In the genomic region with DNA sequence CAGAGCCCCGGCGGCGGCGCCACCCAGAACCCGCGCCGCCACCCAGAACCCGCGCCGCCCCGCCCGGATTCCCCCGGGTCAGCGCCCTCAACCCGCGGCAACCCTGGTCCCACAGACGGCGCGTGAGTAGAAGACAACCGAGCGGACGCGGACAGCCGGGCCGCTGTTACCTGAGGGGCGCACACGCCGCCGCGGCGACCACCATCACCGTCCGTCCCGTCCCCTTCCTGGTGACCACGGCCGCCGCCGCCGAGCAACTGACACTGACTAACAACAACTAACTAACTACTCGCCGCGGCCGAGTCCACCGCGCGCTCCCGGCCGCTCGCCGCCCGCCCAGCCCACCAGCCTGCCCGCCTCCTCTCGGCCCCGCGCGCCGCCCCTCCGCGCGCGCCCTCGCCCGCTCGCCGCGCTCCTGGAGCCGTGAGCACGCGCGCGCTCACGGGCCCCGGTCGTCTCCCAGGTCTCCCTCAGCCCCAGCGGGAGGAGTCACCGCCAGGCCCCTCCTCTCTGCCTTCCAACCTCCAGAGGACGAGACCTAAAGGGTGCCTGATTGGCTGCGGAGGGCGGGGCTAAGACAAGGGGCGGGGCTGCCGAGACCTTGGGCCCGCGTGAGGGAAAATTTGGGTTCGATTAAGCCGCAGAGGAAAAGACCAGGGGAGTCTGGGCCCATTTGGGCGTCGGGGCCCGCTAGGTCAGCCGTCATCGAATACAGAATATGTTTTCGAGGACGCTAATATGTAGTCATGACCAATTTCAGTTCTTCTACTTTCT, we compare ENCODE assay signal across 8 cellular contexts. TPM values are rescaled to one million over a fixed set of nuclear protein-coding genes. Genes with fewer than 3 reads are reported as not detected.
DNase-seq lines count a peak whose midpoint lies in the region; ATAC-seq and TF ChIP-seq lines count a peak whose summit lies in the region.

A gene with protein sequence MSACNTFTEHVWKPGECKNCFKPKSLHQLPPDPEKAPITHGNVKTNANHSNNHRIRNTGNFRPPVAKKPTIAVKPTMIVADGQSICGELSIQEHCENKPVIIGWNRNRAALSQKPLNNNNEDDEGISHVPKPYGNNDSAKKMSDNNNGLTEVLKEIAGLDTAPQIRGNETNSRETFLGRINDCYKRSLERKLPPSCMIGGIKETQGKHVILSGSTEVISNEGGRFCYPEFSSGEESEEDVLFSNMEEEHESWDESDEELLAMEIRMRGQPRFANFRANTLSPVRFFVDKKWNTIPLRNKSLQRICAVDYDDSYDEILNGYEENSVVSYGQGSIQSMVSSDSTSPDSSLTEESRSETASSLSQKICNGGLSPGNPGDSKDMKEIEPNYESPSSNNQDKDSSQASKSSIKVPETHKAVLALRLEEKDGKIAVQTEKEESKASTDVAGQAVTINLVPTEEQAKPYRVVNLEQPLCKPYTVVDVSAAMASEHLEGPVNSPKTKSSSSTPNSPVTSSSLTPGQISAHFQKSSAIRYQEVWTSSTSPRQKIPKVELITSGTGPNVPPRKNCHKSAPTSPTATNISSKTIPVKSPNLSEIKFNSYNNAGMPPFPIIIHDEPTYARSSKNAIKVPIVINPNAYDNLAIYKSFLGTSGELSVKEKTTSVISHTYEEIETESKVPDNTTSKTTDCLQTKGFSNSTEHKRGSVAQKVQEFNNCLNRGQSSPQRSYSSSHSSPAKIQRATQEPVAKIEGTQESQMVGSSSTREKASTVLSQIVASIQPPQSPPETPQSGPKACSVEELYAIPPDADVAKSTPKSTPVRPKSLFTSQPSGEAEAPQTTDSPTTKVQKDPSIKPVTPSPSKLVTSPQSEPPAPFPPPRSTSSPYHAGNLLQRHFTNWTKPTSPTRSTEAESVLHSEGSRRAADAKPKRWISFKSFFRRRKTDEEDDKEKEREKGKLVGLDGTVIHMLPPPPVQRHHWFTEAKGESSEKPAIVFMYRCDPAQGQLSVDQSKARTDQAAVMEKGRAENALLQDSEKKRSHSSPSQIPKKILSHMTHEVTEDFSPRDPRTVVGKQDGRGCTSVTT (N-terminal part only) (minus strand): TSS at position 269 of the 774 bp plus-strand sequence. CDS start 238,178 bp downstream, outside the sequence.

- POLR2A ChIA-PET in HEK293T (lab: Yijun Ruan, JAX): interaction anchor here (0.7 to 1.4 kb wide), 4 partner anchors 10 to 123 kb away, joined by 3 to 5 read pairs (median 4); no protein-coding TSS in a partner anchor

- ATAC-seq in foreskin keratinocyte: peak; percentile 97

- peak within 1 kb of the TSS; percentile 97 for H2AFZ ChIP-seq in neuron (ENCODE audit: low read depth, low read length)

- H3K9me3 ChIP-seq in SJSA1 (replicated peaks) (no peaks in the 10 kb centered on the region), neuron (ENCODE audit: low read length) (no peaks in the 10 kb centered on the region)

- H3K4me3 ChIP-seq in SJSA1 (peak within 1 kb of the TSS; percentile 97), neuron (ENCODE audit: low read length) (peak within 1 kb of the TSS; percentile 92)

- peak within 1 kb of the TSS; percentile 87 for H3K27ac ChIP-seq in SJSA1
- H3K27ac ChIP-seq in foreskin keratinocyte: peak within 1 kb of the TSS; percentile 95

- peak; percentile 98 for DNase-seq in GM03348 (ENCODE audit: low spot score)
- peak; percentile 98 for DNase-seq in HEK293T (ENCODE audit: extremely low spot score)
- DNase-seq in MV-4-11 (lab: John Stamatoyannopoulos, UW): peak; percentile 96
- DNase-seq in SJSA1 (ENCODE audit: low read depth in 1 of 2, low spot score in 2 of 2): peak; percentile 99 to 100
- peak; percentile 85 to 100 (median 96) for DNase-seq in activated naive CD4-positive, alpha-beta T cell (lab: John Stamatoyannopoulos, UW)
- peak; percentile 92 to 95 for DNase-seq in foreskin keratinocyte
- DNase-seq in stromal cell of bone marrow (ENCODE audit: low read depth): peak; percentile 99

- peaks cover 7% of the 10 kb centered on the region for H3K36me3 ChIP-seq in SJSA1
- no peaks in the 10 kb centered on the region for H3K36me3 ChIP-seq in neuron (ENCODE audit: insufficient read depth, low read length)

- H3K27me3 ChIP-seq in SJSA1 (replicated peaks): no peaks in the 10 kb centered on the region
- no peaks in the 10 kb centered on the region for H3K27me3 ChIP-seq in foreskin keratinocyte
- H3K27me3 ChIP-seq in neuron (ENCODE audit: insufficient read depth, low read length): no peaks in the 10 kb centered on the region

- peaks cover 27% of the 10 kb centered on the region for H3K4me1 ChIP-seq in SJSA1 (replicated peaks)
- H3K4me1 ChIP-seq in foreskin keratinocyte: peaks cover 21% of the 10 kb centered on the region
- peaks cover 22% of the 10 kb centered on the region for H3K4me1 ChIP-seq in neuron (ENCODE audit: insufficient read depth, low read length)

- CTCF ChIA-PET in HEK293T (lab: Yijun Ruan, JAX): interaction anchor here (0.7 to 1.5 kb wide), 2 partner anchors 123 to 779 kb away, joined by 3 to 7 read pairs; no protein-coding TSS in a partner anchor

- TF ChIP-seq CTCF in foreskin keratinocyte (conservative IDR thresholded peaks at IDR 0.05): no peak

TF ChIP-seq in HEK293T, 16 proteins besides CTCF, POLR2A, EP300 and RAD21:
- TF ChIP-seq, protein P1, sequence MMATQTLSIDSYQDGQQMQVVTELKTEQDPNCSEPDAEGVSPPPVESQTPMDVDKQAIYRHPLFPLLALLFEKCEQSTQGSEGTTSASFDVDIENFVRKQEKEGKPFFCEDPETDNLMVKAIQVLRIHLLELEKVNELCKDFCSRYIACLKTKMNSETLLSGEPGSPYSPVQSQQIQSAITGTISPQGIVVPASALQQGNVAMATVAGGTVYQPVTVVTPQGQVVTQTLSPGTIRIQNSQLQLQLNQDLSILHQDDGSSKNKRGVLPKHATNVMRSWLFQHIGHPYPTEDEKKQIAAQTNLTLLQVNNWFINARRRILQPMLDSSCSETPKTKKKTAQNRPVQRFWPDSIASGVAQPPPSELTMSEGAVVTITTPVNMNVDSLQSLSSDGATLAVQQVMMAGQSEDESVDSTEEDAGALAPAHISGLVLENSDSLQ (IDR thresholded peaks at IDR 0.05): no peak
- TF ChIP-seq ELF4 (IDR thresholded peaks at IDR 0.05): 0 out of 2 replicates have a peak, but pooled peaks have one; percentile 21

RNA-seq across cellular contexts. Expression of the gene that starts here (rescaled TPM):
- total RNA-seq in SJSA1 (2014; rRNA removed; shearing (Covaris generic)): 26.9 and 57.3 TPM in 2 replicates
- 8.8 and 9.1 TPM in 2 replicates for total RNA-seq in foreskin keratinocyte
- polyA plus RNA-seq in foreskin keratinocyte: 0.57 and 0.81 TPM in 2 replicates

Comparison
In these comparisons a context has a peak if more than half of its experiments do, and no peak if none do; other contexts are left out.
1. Peak in every context shown above with its lines: DNase-seq, ATAC-seq, H3K4me3 ChIP-seq and H3K27ac ChIP-seq.